ENCODE assay signal across 2 cellular contexts in the genomic region with DNA sequence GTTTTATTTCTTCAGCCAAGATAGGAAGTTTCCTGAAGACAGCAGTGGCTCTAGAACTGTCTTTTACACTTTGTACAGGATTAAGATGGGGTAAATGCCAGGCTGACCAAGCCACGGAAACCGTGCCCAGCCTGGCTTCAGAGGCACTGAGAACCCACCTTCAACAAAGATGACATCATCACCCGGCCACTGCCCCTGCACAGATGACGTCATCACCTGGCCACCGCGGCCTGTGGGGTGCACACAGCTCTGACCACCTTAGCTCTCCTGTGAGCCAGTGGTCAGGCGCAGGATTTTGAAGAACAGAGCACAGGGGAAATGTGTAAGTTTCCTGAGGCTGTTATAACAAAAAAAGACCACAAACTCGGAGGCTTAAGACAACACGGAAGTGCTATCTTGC.
TF ChIP-seq lines count a peak whose summit lies in the region.

No MANE protein-coding gene starts in this region.

TF ChIP-seq in HEK293, 187 proteins besides CTCF, POLR2A, EP300 and RAD21:
- TF ChIP-seq, protein P1, sequence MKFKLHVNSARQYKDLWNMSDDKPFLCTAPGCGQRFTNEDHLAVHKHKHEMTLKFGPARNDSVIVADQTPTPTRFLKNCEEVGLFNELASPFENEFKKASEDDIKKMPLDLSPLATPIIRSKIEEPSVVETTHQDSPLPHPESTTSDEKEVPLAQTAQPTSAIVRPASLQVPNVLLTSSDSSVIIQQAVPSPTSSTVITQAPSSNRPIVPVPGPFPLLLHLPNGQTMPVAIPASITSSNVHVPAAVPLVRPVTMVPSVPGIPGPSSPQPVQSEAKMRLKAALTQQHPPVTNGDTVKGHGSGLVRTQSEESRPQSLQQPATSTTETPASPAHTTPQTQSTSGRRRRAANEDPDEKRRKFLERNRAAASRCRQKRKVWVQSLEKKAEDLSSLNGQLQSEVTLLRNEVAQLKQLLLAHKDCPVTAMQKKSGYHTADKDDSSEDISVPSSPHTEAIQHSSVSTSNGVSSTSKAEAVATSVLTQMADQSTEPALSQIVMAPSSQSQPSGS (tag by site-specific recombination; IDR thresholded peaks at IDR 0.05; ENCODE audit: low read depth): peak; percentile 81
- TF ChIP-seq GFI1B (tag by site-specific recombination; IDR thresholded peaks at IDR 0.05): no peak
TF ChIP-seq in HEK293: peak in this region for 1.

TF ChIP-seq in K562, 482 proteins besides CTCF, POLR2A, EP300 and RAD21 (continued from another document):
- TF ChIP-seq ATF1 (CRISPR knock-in tag; IDR thresholded peaks at IDR 0.05) (no peak), ATF1 (tag; IDR thresholded peaks at IDR 0.05) (peak; percentile 53; the same call in 1 of the 2 replicates), ZBTB17 (CRISPR knock-in tag; IDR thresholded peaks at IDR 0.05) (no peak), PHF20 (IDR thresholded peaks at IDR 0.05; ENCODE audit: partially characterized antibody) (no peak), GABPB1 (CRISPR knock-in tag; IDR thresholded peaks at IDR 0.05) (no peak), KLF10 (CRISPR knock-in tag; IDR thresholded peaks at IDR 0.05) (no peak), RFX1 (IDR thresholded peaks at IDR 0.05) (no peak), SNRNP70 (optimal IDR thresholded peaks at IDR 0.05; ENCODE audit: low read depth, low read length) (no peak), FUS (optimal IDR thresholded peaks at IDR 0.05; ENCODE audit: low read depth, low read length) (no peak), MED1 (CRISPR knock-in tag; IDR thresholded peaks at IDR 0.05; ENCODE audit: borderline replicate concordance) (no peak), ZNF41 (CRISPR knock-in tag; conservative IDR thresholded peaks at IDR 0.05) (no peak), KAT2B (IDR thresholded peaks at IDR 0.05; ENCODE audit: low read depth, low read length) (no peak), POLR3G (IDR thresholded peaks at IDR 0.05; ENCODE audit: extremely low read depth, insufficient read length, insufficient replicate concordance) (no peak), ZC3H11A (IDR thresholded peaks at IDR 0.05; ENCODE audit: low read depth, low read length) (no peak), CHCHD3 (CRISPR knock-in tag; IDR thresholded peaks at IDR 0.05) (no peak), ATF7 (IDR thresholded peaks at IDR 0.05) (peak; percentile 80), HNRNPUL1 (IDR thresholded peaks at IDR 0.05; ENCODE audit: low read length) (no peak), ZNF3 (CRISPR knock-in tag; IDR thresholded peaks at IDR 0.05) (no peak), RCOR1 (IDR thresholded peaks at IDR 0.05; ENCODE audit: borderline replicate concordance in 1 of 2, low read depth in 2 of 2, low read length in 2 of 2) (no peak), JUND (IDR thresholded peaks at IDR 0.05; ENCODE audit: borderline replicate concordance, low read depth, low read length) (peak; percentile 56), JUND (tag; IDR thresholded peaks at IDR 0.05; ENCODE audit: borderline replicate concordance, low read depth, low read length) (peak; percentile 16; the same call in 1 of the 3 replicates), GTF2A2 (tag; IDR thresholded peaks at IDR 0.05) (no peak), SRSF9 (IDR thresholded peaks at IDR 0.05; ENCODE audit: borderline replicate concordance, low read depth, low read length) (no peak), TRIM24 (IDR thresholded peaks at IDR 0.05) (no peak), ETS2 (tag; IDR thresholded peaks at IDR 0.05; ENCODE audit: borderline replicate concordance, poor library complexity, severe bottlenecking) (no peak), KLF13 (tag; IDR thresholded peaks at IDR 0.05; ENCODE audit: borderline replicate concordance, low read depth) (no peak), ZNF668 (CRISPR knock-in tag; IDR thresholded peaks at IDR 0.05) (no peak), CC2D1A (IDR thresholded peaks at IDR 0.05) (no peak), NONO (IDR thresholded peaks at IDR 0.05; ENCODE audit: low read depth in 2 of 2, low read length in 1 of 2) (no peak), MYC (IDR thresholded peaks at IDR 0.05; ENCODE audit: low read depth, low read length) (no peak), MYC (CRISPR knock-in tag; IDR thresholded peaks at IDR 0.05; ENCODE audit: borderline replicate concordance, low read depth) (no peak), RBBP5 (IDR thresholded peaks at IDR 0.05; ENCODE audit: borderline replicate concordance, insufficient read depth, low read length, poor library complexity, severe bottlenecking) (no peak), MAZ (CRISPR knock-in tag; conservative IDR thresholded peaks at IDR 0.05 in 1 of 2, IDR thresholded peaks at IDR 0.05 in 1 of 2) (no peak), SMAD3 (CRISPR knock-in tag; conservative IDR thresholded peaks at IDR 0.05) (no peak), ZNF445 (CRISPR knock-in tag; IDR thresholded peaks at IDR 0.05; ENCODE audit: low read depth) (no peak), COPS2 (conservative IDR thresholded peaks at IDR 0.05) (no peak), POLR2H (tag; IDR thresholded peaks at IDR 0.05; ENCODE audit: low read depth) (no peak), PYGO2 (tag; IDR thresholded peaks at IDR 0.05) (no peak), OTX1 (CRISPR knock-in tag; IDR thresholded peaks at IDR 0.05) (no peak), PHF8 (IDR thresholded peaks at IDR 0.05; ENCODE audit: borderline replicate concordance, low read length) (no peak), JUNB (CRISPR knock-in tag; conservative IDR thresholded peaks at IDR 0.05) (0 out of 2 replicates have a peak, but pooled peaks have one; percentile 23), LEF1 (IDR thresholded peaks at IDR 0.05) (no peak), ZNF408 (CRISPR knock-in tag; IDR thresholded peaks at IDR 0.05; ENCODE audit: low read depth) (no peak), BHLHE40 (IDR thresholded peaks at IDR 0.05; ENCODE audit: low read length) (no peak)
- TF ChIP-seq, protein P2, sequence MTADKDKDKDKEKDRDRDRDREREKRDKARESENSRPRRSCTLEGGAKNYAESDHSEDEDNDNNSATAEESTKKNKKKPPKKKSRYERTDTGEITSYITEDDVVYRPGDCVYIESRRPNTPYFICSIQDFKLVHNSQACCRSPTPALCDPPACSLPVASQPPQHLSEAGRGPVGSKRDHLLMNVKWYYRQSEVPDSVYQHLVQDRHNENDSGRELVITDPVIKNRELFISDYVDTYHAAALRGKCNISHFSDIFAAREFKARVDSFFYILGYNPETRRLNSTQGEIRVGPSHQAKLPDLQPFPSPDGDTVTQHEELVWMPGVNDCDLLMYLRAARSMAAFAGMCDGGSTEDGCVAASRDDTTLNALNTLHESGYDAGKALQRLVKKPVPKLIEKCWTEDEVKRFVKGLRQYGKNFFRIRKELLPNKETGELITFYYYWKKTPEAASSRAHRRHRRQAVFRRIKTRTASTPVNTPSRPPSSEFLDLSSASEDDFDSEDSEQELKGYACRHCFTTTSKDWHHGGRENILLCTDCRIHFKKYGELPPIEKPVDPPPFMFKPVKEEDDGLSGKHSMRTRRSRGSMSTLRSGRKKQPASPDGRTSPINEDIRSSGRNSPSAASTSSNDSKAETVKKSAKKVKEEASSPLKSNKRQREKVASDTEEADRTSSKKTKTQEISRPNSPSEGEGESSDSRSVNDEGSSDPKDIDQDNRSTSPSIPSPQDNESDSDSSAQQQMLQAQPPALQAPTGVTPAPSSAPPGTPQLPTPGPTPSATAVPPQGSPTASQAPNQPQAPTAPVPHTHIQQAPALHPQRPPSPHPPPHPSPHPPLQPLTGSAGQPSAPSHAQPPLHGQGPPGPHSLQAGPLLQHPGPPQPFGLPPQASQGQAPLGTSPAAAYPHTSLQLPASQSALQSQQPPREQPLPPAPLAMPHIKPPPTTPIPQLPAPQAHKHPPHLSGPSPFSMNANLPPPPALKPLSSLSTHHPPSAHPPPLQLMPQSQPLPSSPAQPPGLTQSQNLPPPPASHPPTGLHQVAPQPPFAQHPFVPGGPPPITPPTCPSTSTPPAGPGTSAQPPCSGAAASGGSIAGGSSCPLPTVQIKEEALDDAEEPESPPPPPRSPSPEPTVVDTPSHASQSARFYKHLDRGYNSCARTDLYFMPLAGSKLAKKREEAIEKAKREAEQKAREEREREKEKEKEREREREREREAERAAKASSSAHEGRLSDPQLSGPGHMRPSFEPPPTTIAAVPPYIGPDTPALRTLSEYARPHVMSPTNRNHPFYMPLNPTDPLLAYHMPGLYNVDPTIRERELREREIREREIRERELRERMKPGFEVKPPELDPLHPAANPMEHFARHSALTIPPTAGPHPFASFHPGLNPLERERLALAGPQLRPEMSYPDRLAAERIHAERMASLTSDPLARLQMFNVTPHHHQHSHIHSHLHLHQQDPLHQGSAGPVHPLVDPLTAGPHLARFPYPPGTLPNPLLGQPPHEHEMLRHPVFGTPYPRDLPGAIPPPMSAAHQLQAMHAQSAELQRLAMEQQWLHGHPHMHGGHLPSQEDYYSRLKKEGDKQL (CRISPR knock-in tag; IDR thresholded peaks at IDR 0.05; ENCODE audit: borderline replicate concordance): no peak
- TF ChIP-seq, protein P3, sequence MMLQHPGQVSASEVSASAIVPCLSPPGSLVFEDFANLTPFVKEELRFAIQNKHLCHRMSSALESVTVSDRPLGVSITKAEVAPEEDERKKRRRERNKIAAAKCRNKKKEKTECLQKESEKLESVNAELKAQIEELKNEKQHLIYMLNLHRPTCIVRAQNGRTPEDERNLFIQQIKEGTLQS (IDR thresholded peaks at IDR 0.05): peak; percentile 94
- TF ChIP-seq, protein P3 (CRISPR knock-in tag; conservative IDR thresholded peaks at IDR 0.05): no peak
- TF ChIP-seq, protein P4, sequence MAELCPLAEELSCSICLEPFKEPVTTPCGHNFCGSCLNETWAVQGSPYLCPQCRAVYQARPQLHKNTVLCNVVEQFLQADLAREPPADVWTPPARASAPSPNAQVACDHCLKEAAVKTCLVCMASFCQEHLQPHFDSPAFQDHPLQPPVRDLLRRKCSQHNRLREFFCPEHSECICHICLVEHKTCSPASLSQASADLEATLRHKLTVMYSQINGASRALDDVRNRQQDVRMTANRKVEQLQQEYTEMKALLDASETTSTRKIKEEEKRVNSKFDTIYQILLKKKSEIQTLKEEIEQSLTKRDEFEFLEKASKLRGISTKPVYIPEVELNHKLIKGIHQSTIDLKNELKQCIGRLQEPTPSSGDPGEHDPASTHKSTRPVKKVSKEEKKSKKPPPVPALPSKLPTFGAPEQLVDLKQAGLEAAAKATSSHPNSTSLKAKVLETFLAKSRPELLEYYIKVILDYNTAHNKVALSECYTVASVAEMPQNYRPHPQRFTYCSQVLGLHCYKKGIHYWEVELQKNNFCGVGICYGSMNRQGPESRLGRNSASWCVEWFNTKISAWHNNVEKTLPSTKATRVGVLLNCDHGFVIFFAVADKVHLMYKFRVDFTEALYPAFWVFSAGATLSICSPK (IDR thresholded peaks at IDR 0.05; ENCODE audit: borderline replicate concordance): no peak
- TF ChIP-seq, protein P5, sequence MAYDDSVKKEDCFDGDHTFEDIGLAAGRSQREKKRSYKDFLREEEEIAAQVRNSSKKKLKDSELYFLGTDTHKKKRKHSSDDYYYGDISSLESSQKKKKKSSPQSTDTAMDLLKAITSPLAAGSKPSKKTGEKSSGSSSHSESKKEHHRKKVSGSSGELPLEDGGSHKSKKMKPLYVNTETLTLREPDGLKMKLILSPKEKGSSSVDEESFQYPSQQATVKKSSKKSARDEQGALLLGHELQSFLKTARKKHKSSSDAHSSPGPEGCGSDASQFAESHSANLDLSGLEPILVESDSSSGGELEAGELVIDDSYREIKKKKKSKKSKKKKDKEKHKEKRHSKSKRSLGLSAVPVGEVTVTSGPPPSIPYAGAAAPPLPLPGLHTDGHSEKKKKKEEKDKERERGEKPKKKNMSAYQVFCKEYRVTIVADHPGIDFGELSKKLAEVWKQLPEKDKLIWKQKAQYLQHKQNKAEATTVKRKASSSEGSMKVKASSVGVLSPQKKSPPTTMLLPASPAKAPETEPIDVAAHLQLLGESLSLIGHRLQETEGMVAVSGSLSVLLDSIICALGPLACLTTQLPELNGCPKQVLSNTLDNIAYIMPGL (CRISPR knock-in tag; IDR thresholded peaks at IDR 0.05): no peak
- TF ChIP-seq, protein P6, sequence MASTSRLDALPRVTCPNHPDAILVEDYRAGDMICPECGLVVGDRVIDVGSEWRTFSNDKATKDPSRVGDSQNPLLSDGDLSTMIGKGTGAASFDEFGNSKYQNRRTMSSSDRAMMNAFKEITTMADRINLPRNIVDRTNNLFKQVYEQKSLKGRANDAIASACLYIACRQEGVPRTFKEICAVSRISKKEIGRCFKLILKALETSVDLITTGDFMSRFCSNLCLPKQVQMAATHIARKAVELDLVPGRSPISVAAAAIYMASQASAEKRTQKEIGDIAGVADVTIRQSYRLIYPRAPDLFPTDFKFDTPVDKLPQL (IDR thresholded peaks at IDR 0.05; ENCODE audit: extremely low read depth, insufficient read length): no peak
- TF ChIP-seq, protein P7, sequence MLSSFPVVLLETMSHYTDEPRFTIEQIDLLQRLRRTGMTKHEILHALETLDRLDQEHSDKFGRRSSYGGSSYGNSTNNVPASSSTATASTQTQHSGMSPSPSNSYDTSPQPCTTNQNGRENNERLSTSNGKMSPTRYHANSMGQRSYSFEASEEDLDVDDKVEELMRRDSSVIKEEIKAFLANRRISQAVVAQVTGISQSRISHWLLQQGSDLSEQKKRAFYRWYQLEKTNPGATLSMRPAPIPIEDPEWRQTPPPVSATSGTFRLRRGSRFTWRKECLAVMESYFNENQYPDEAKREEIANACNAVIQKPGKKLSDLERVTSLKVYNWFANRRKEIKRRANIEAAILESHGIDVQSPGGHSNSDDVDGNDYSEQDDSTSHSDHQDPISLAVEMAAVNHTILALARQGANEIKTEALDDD (IDR thresholded peaks at IDR 0.05): no peak
- TF ChIP-seq, protein P8, sequence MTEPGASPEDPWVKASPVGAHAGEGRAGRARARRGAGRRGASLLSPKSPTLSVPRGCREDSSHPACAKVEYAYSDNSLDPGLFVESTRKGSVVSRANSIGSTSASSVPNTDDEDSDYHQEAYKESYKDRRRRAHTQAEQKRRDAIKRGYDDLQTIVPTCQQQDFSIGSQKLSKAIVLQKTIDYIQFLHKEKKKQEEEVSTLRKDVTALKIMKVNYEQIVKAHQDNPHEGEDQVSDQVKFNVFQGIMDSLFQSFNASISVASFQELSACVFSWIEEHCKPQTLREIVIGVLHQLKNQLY (CRISPR knock-in tag; conservative IDR thresholded peaks at IDR 0.05): no peak
- TF ChIP-seq, protein P9, sequence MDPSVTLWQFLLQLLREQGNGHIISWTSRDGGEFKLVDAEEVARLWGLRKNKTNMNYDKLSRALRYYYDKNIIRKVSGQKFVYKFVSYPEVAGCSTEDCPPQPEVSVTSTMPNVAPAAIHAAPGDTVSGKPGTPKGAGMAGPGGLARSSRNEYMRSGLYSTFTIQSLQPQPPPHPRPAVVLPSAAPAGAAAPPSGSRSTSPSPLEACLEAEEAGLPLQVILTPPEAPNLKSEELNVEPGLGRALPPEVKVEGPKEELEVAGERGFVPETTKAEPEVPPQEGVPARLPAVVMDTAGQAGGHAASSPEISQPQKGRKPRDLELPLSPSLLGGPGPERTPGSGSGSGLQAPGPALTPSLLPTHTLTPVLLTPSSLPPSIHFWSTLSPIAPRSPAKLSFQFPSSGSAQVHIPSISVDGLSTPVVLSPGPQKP (CRISPR knock-in tag; IDR thresholded peaks at IDR 0.05): no peak
